Comparison of ENCODE assay signal across 25 cellular contexts in genomic region chr9:127208416-127208815, GRCh38.
"Had no signal": no experiment of that assay in that cellular context is flagged by ENCODE, and none has a peak within 500 bp of the region (broad histone marks: within the 10 kb centered on the region; RNA-seq: fewer than 3 reads in every experiment).

No MANE protein-coding gene starts in this region.

- ATAC-seq: HepG2, SK-N-SH treated with all-trans-retinoic acid at 6 μM for 48 hours had no signal

- H3K4me3 ChIP-seq: K562, SJCRH30 had no signal

- H3K36me3 ChIP-seq: SJCRH30 had no signal

- H3K4me3 Mint-ChIP-seq: IgD-negative memory B cell had no signal

- DNase-seq: Kasumi-1, MV-4-11, NCI-H1048, NCI-H1105, NCI-H1417, NCI-H1436 treated with DMSO at 0.1 percent for 48 hours, NCI-H1694, NCI-H187 treated with DMSO at 0.1 percent for 48 hours, NCI-H2029 treated with DMSO at 0.1 percent for 48 hours, NCI-H2107, NCI-H2171, NCI-H226, NCI-H446, NCI-H510A, NCI-H524 treated with DMSO at 0.1 percent for 48 hours, NCI-H69, NCI-H774, SHP77 treated with DMSO at 0.1 percent for 48 hours, SJCRH30 had no signal

- H3K27me3 Mint-ChIP-seq: IgD-negative memory B cell had no signal

- H3K27ac Mint-ChIP-seq: IgD-negative memory B cell had no signal

- H3K27ac ChIP-seq: KMS-11, RWPE1, SJCRH30 had no signal

- H3K9me3 Mint-ChIP-seq: IgD-negative memory B cell had no signal

- H3K4me1 Mint-ChIP-seq: IgD-negative memory B cell had no signal

- H3K4me1 ChIP-seq: SJCRH30 had no signal

- H3K27me3 ChIP-seq: SJCRH30 had no signal

- H3K9me3 ChIP-seq: SJCRH30 had no signal
